Comparison of ENCODE assay signal across 14 cellular contexts in the genomic region with DNA sequence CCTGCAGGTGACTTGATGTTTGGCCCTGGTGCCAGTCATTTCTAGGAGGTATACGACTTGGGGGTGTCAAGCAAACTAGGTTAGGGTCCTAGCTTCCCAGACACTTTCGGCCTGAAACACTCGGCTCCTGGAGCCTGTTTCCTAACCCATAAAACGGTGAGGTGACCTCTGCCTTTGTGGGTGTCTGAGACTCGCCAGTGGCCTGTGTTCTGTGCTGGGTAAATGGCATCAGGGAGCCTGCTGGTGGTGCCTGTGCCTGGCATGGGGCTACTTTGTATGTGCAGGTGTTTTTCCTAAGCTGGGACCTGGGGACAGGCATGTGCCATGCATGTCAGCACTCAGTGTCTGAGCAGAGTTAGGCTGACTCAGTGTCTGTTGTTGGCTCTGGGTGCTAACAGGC.
"Had no signal": no experiment of that assay in that cellular context is flagged by ENCODE, and none has a peak within 500 bp of the region (broad histone marks: within the 10 kb centered on the region; RNA-seq: fewer than 3 reads in every experiment).

No MANE protein-coding gene starts in this region.

- DNase-seq: activated CD4-positive, alpha-beta T cell treated with anti-CD3 and anti-CD28 coated beads for 4 hours; activated naive CD4-positive, alpha-beta T cell treated with anti-CD3 and anti-CD28 coated beads, Interleukin-2, amount 10 ng/mL, durations not matched to agents 7 days and 5 days; activated T-cell treated with anti-CD3 and anti-CD28 coated beads for 4 hours; adrenal gland; body of pancreas; cerebellar nuclear complex; T-cell; T1000; trophoblast cell had no signal

- H3K27ac ChIP-seq: body of pancreas, VCaP had no signal

- ATAC-seq: body of pancreas, esophagus mucosa, T-cell had no signal

- FAIRE-seq: islet of Langerhans had no signal

- H3K9me3 ChIP-seq: adrenal gland, body of pancreas had no signal

- H3K27me3 ChIP-seq: adrenal gland, body of pancreas had no signal

- H3K36me3 ChIP-seq: adrenal gland had no signal

- H3K4me3 ChIP-seq: adrenal gland, body of pancreas, dorsolateral prefrontal cortex, skin epidermis had no signal

- H3K4me1 ChIP-seq: body of pancreas had no signal
